In genomic region chr16:48131201-48131600, GRCh38 we compare ENCODE assay signal across 25 cellular contexts. TPM values are rescaled to one million over a fixed set of nuclear protein-coding genes. Genes with fewer than 3 reads are reported as not detected.
A peak's percentile ranks its signal among the peaks of the same experiment; 100 is the strongest.
DNase-seq lines count a peak whose midpoint lies in the region; ATAC-seq, FAIRE-seq and TF ChIP-seq lines count a peak whose summit lies in the region.
"Had no signal": no experiment of that assay in that cellular context is flagged by ENCODE, and none has a peak within 500 bp of the region (broad histone marks: within the 10 kb centered on the region; RNA-seq: fewer than 3 reads in every experiment).

No MANE protein-coding gene starts in this region.

- CTCF ChIA-PET in A549 (lab: Yijun Ruan, JAX), result interaction anchor here (1.5 to 3.2 kb wide), 2 partner anchors 15 to 25 kb away, joined by 4 to 11 read pairs; no protein-coding TSS in a partner anchor
- CTCF ChIA-PET in PC-3 (lab: Charles Lee), result no interaction called here
- CTCF ChIA-PET in OCI-LY7 (lab: Charles Lee; ENCODE audit: unreplicated experiment), result no interaction called here

- 86% methylated on average over 2 of the region's 2 CpGs for WGBS in A549 (ENCODE audit: missing lambda C conversion rate)
- no CpG with 5 or more reads among the region's 2 CpGs for WGBS in neuronal stem cell (ENCODE audit: extremely low coverage in 2 of 2, insufficient read length in 2 of 2, insufficient replicate concordance in 1 of 2), 2 donors

- H3K36me3 ChIP-seq in PC-3 (ENCODE audit: low read depth, low read length) (no peaks in the 10 kb centered on the region), neuronal stem cell (replicated peaks in 1 of 2; ENCODE audit: control insufficient read depth in 2 of 2, insufficient read depth in 2 of 2, low read length in 2 of 2) (no peaks in the 10 kb centered on the region), OCI-LY7 (ENCODE audit: insufficient read depth, low read length) (no peaks in the 10 kb centered on the region)
- H3K36me3 ChIP-seq: HAP-1 had no signal

- no peak overlapping the region for H3K4ac ChIP-seq in neuronal stem cell (ENCODE audit: low read length)

- no peak overlapping the region for H3K27ac Mint-ChIP-seq in chondrocyte (ENCODE audit: unreplicated experiment)
- H3K27ac Mint-ChIP-seq: CD4-positive, alpha-beta memory T cell; HFFc6 had no signal

- intact Hi-C loops in PC-3 (cut with micrococcal nuclease), result no loop called here
- intact Hi-C loops in OCI-LY7 (cut with micrococcal nuclease; ENCODE audit: unreplicated experiment), result no loop called here

- peak overlapping the region; percentile 13 for H3K23ac ChIP-seq in neuronal stem cell (ENCODE audit: low read depth, low read length, poor library complexity)

- TF ChIP-seq RAD21 in A549 (conservative IDR thresholded peaks at IDR 0.05 in 1 of 2, IDR thresholded peaks at IDR 0.05 in 1 of 2), result no peak

- no peaks in the 10 kb centered on the region for H3K9me2 ChIP-seq in PC-3 (replicated peaks; ENCODE audit: low read length)
- H3K9me2 ChIP-seq in OCI-LY7 (ENCODE audit: insufficient read depth, low read length), result no peaks in the 10 kb centered on the region

- no peak overlapping the region for H2BK12ac ChIP-seq in neuronal stem cell (ENCODE audit: low read length)

- H4K20me1 ChIP-seq in PC-3 (ENCODE audit: low read length), result no peaks in the 10 kb centered on the region
- no peaks in the 10 kb centered on the region for H4K20me1 ChIP-seq in OCI-LY7 (ENCODE audit: insufficient read depth, low read length)

- H3K4me1 ChIP-seq in A549 (peaks cover 72% of the 10 kb centered on the region), PC-3 (ENCODE audit: insufficient read depth, low read length) (peaks cover 47% of the 10 kb centered on the region), neuronal stem cell (ENCODE audit: control insufficient read depth in 2 of 2, insufficient read depth in 1 of 2, low read depth in 1 of 2, low read length in 2 of 2) (peaks cover 0 to 3% of the 10 kb centered on the region in 2 donors), OCI-LY7 (ENCODE audit: insufficient read depth, low read length, poor library complexity, severe bottlenecking) (no peaks in the 10 kb centered on the region)
- H3K4me1 ChIP-seq: HAP-1 had no signal

- DNase-seq in A549 (ENCODE audit: low read depth in 1 of 2, low spot score in 1 of 2), result no peak
- DNase-seq in PC-3, result no peak
- peak; percentile 47 for DNase-seq in chondrocyte (ENCODE audit: low spot score)
- no peak for DNase-seq in neuronal stem cell (ENCODE audit: low spot score)
- no peak for DNase-seq in OCI-LY7 (ENCODE audit: low spot score)
- no peak for DNase-seq in hypothalamus (lab: John Stamatoyannopoulos, UW)
- DNase-seq: 8988T; C1 segment of cervical spinal cord; Calu3; CD4-positive, alpha-beta memory T cell; COR-L47; DMS53; DMS79 treated with DMSO at 0.1 percent for 48 hours; GF-D8; GOT3; HFFc6 had no signal

- peaks cover 11% of the 10 kb centered on the region for H3F3A ChIP-seq in PC-3 (ENCODE audit: low read length, unreplicated experiment)

- no peaks in the 10 kb centered on the region for H3K36me3 Mint-ChIP-seq in chondrocyte (ENCODE audit: low read depth)
- H3K36me3 Mint-ChIP-seq: CD4-positive, alpha-beta memory T cell had no signal

- no peak for FAIRE-seq in A549 (lab: Jason Lieb, UNC)
- FAIRE-seq: GM12891, GM18507, H54 had no signal

- H2BK120ac ChIP-seq in neuronal stem cell (ENCODE audit: low read depth, low read length), result peak overlapping the region; percentile 38

- H3K4me3 Mint-ChIP-seq in chondrocyte (ENCODE audit: unreplicated experiment), result no peak overlapping the region
- H3K4me3 Mint-ChIP-seq: CD4-positive, alpha-beta memory T cell; HFFc6 had no signal

- H3K18ac ChIP-seq in neuronal stem cell (ENCODE audit: low read length), result peak overlapping the region; percentile 20

- no peak for TF ChIP-seq POLR2A in A549 (IDR thresholded peaks at IDR 0.05; ENCODE audit: low read length)

- no peak overlapping the region for H4K91ac ChIP-seq in neuronal stem cell (ENCODE audit: low read depth, low read length, poor library complexity)

- H3K4me1 Mint-ChIP-seq in chondrocyte (ENCODE audit: low read depth), result peaks cover 38% of the 10 kb centered on the region
- H3K4me1 Mint-ChIP-seq: CD4-positive, alpha-beta memory T cell had no signal

- H3K4me3 ChIP-seq in A549 (no peak overlapping the region), PC-3 (ENCODE audit: low read length) (no peak overlapping the region), neuronal stem cell (ENCODE audit: low read length in 2 of 2) (no peak overlapping the region), OCI-LY7 (ENCODE audit: low read depth, low read length, poor library complexity, severe bottlenecking) (no peak overlapping the region)
- H3K4me3 ChIP-seq: HAP-1 had no signal

- H2AFZ ChIP-seq in PC-3 (ENCODE audit: low read length) (no peak overlapping the region), neuronal stem cell (ENCODE audit: low read length) (no peak overlapping the region), OCI-LY7 (ENCODE audit: low read length) (no peak overlapping the region)

- H3K9me3 ChIP-seq in A549 (no peaks in the 10 kb centered on the region), PC-3 (ENCODE audit: low read length) (no peaks in the 10 kb centered on the region), neuronal stem cell (replicated peaks in 1 of 2; ENCODE audit: control insufficient read depth in 2 of 2, insufficient read depth in 1 of 2, low read depth in 1 of 2, low read length in 2 of 2) (no peaks in the 10 kb centered on the region), OCI-LY7 (ENCODE audit: low read length) (no peaks in the 10 kb centered on the region)
- H3K9me3 ChIP-seq: HAP-1 had no signal

- ATAC-seq in A549 (no peak), PC-3 (no peak), GM18907 (IDR thresholded peaks at IDR 0.05; ENCODE audit: unreplicated experiment) (no peak)

- H4K8ac ChIP-seq in neuronal stem cell (ENCODE audit: low read depth, low read length), result no peak overlapping the region

- no peak overlapping the region for H2BK5ac ChIP-seq in neuronal stem cell (ENCODE audit: low read length)

- no peak overlapping the region for H3K14ac ChIP-seq in neuronal stem cell (ENCODE audit: low read length)

- TF ChIP-seq EP300 in A549 (IDR thresholded peaks at IDR 0.05), result no peak

- H3K9me3 Mint-ChIP-seq in chondrocyte (ENCODE audit: low read depth), result no peaks in the 10 kb centered on the region
- H3K9me3 Mint-ChIP-seq: HFFc6 had no signal

- H3K79me1 ChIP-seq in neuronal stem cell (ENCODE audit: low read depth, low read length), result no peaks in the 10 kb centered on the region

- TF ChIP-seq CTCF in A549 (IDR thresholded peaks at IDR 0.05) (no peak), PC-3 (conservative IDR thresholded peaks at IDR 0.05; ENCODE audit: low read depth, low read length) (no peak), chondrocyte (IDR thresholded peaks at IDR 0.05) (no peak), OCI-LY7 (conservative IDR thresholded peaks at IDR 0.05; ENCODE audit: low read length) (no peak)

- no peaks in the 10 kb centered on the region for H3K27me3 ChIP-seq in PC-3 (ENCODE audit: low read length)
- no peaks in the 10 kb centered on the region for H3K27me3 ChIP-seq in neuronal stem cell (ENCODE audit: control insufficient read depth in 3 of 3, insufficient read depth in 3 of 3, low read depth in 1 of 3, low read length in 3 of 3)

- POLR2A ChIA-PET in A549 (lab: Yijun Ruan, JAX) (no interaction called here), PC-3 (lab: Charles Lee; ENCODE audit: unreplicated experiment) (no interaction called here), OCI-LY7 (lab: Charles Lee) (no interaction called here)

- H2AK5ac ChIP-seq in neuronal stem cell (ENCODE audit: low read depth, low read length), result no peak overlapping the region

- H3K27ac ChIP-seq in A549 (peak overlapping the region; percentile 61 to 79), PC-3 (ENCODE audit: low read length) (peak overlapping the region; percentile 97), neuronal stem cell (replicated peaks; ENCODE audit: low read length) (no peak overlapping the region), OCI-LY7 (ENCODE audit: low read depth, low read length, poor library complexity, severe bottlenecking) (no peak overlapping the region)

- no peak overlapping the region for H2BK15ac ChIP-seq in neuronal stem cell (ENCODE audit: low read length)

- H3K4me2 ChIP-seq in A549, result no peak overlapping the region
- H3K4me2 ChIP-seq in PC-3 (ENCODE audit: low read length), result no peak overlapping the region
- no peak overlapping the region for H3K4me2 ChIP-seq in neuronal stem cell (ENCODE audit: insufficient read depth, low read length, poor library complexity, severe bottlenecking)
- H3K4me2 ChIP-seq in OCI-LY7 (ENCODE audit: low read length), result no peak overlapping the region

- BruUV-seq in PC-3 (replicated peaks; lab: Mats Ljungman, UMichigan), result no TSS peak
- BruUV-seq in OCI-LY7 (replicated peaks; lab: Mats Ljungman, UMichigan), result no TSS peak

- H3K27me3 Mint-ChIP-seq in chondrocyte (ENCODE audit: low read depth), result no peaks in the 10 kb centered on the region

- peak overlapping the region; percentile 76; the same call in 1 of the 2 replicates for H3K9ac ChIP-seq in PC-3 (ENCODE audit: low read length)
- no peak overlapping the region for H3K9ac ChIP-seq in neuronal stem cell (ENCODE audit: low read depth, low read length, poor library complexity)

- H3K79me2 ChIP-seq in PC-3 (ENCODE audit: low read length), result no peaks in the 10 kb centered on the region
- no peaks in the 10 kb centered on the region for H3K79me2 ChIP-seq in OCI-LY7 (ENCODE audit: insufficient read depth, low read depth, low read length)

TF ChIP-seq in A549, 52 proteins besides CTCF, POLR2A, EP300 and RAD21 (continues in another document):
- TF ChIP-seq HOXA7 (CRISPR knock-in tag; IDR thresholded peaks at IDR 0.05) (no peak), SREBF2 (IDR thresholded peaks at IDR 0.05) (no peak), CHD4 (IDR thresholded peaks at IDR 0.05; ENCODE audit: borderline replicate concordance) (no peak), USF2 (IDR thresholded peaks at IDR 0.05) (no peak), FOXS1 (CRISPR knock-in tag; IDR thresholded peaks at IDR 0.05) (no peak)

RNA-seq across cellular contexts. Expression of gene ABCC12, which starts 24.6 kb away (rescaled TPM):
- polyA plus RNA-seq in A549 (2011; rRNA removed) (0.23 and 0.24 TPM in 2 replicates), A549 (2017; fragmentation: RNase III; extraction: RNeasy Plus Mini Kit Qiagen cat#74134 plus additional on column Dnase treatment) (0.13 TPM in 1 of 3 replicates, not detected in the others)
- 0.11 and 0.16 TPM in 2 replicates for polyA plus RNA-seq in A549 (2012; cell fraction: cytosol; rRNA removed)
- polyA plus RNA-seq in A549 (2012; cell fraction: nucleus; rRNA removed), result 0.41 and 1.5 TPM in 2 replicates
- not detected in 2 replicates for polyA minus RNA-seq in A549 (2011; rRNA and poly(A)+ RNA removed)
- total RNA-seq in PC-3 (2014; rRNA removed) (not detected in 2 replicates), chondrocyte (not detected in 3 replicates), OCI-LY7 (2022) (not detected in 2 replicates)
- 0.11 TPM for polyA plus RNA-seq in neuronal stem cell (2013, experiment 1 of 2)
- 0.06 TPM for polyA plus RNA-seq in neuronal stem cell (2013, experiment 2 of 2)
- total RNA-seq in OCI-LY7 (2014; rRNA removed; shearing (Covaris generic)), result not detected in 2 replicates
- total RNA-seq: A673; Calu3; CD4-positive, alpha-beta memory T cell; Daoy; G401; HFFc6 had no signal
- polyA plus RNA-seq: BJ; CD4-positive, alpha-beta memory T cell had no signal

Comparison
In these comparisons a context has a peak if more than half of its experiments do, and no peak if none do; other contexts are left out.
1. H3K27ac ChIP-seq: peak in A549 (2 of 2) and PC-3 (single experiment); none in neuronal stem cell (single experiment) and OCI-LY7 (single experiment).